ENCODE assay signal across 1 cellular context in the genomic region with DNA sequence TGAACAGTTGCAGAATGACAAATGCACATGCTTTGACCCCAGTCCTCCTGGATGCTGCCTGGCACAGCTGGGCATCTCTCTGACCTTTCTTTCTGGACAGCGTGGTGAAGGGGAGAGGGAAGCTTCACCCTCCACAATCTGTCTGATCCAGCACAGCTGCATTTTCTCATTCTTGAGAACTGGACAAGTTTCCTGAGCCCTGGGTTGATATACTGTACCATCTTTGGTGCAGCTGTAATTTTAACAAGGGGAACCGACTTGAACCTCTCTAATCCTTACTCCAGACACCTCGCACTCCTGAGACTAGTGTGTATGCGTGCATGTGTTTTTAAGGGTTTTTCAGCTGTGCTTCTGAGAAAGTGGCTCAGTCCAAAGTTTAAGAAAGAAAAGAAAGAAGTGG.
TF ChIP-seq lines count a peak whose summit lies in the region.

No MANE protein-coding gene starts in this region.

TF ChIP-seq in IMR-90, 13 proteins besides CTCF, POLR2A, EP300 and RAD21:
- no peak for TF ChIP-seq MXI1 (IDR thresholded peaks at IDR 0.05; ENCODE audit: borderline replicate concordance, low read depth, low read length)
- no peak for TF ChIP-seq RCOR1 (IDR thresholded peaks at IDR 0.05; ENCODE audit: insufficient replicate concordance, low read length)
- TF ChIP-seq BHLHE40 (IDR thresholded peaks at IDR 0.05; ENCODE audit: low read depth, low read length): no peak
